ENCODE assay signal across 25 cellular contexts in the genomic region with DNA sequence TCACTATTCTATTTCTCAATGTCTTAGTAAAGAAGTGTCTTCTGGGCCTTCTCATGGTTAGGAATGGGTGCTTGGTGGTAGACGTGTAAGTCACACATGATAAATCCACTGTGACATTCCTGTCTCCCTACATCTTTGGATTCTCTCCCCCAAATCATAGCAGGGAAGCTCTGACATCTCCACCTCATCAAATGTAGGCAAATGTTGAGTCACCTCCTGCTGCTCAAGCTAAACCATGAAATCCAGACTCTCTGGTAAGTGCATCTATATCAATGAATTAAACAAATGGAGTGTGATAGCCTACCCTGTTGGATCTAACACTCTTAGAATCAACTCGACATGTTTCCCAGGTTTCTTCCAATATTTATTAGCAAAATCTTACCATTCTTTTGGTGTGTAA. TPM values are rescaled to one million over a fixed set of nuclear protein-coding genes. Genes with fewer than 3 reads are reported as not detected.
DNase-seq lines count a peak whose midpoint lies in the region; ATAC-seq, FAIRE-seq and TF ChIP-seq lines count a peak whose summit lies in the region.
"Had no signal": no experiment of that assay in that cellular context is flagged by ENCODE, and none has a peak within 500 bp of the region (broad histone marks: within the 10 kb centered on the region; RNA-seq: fewer than 3 reads in every experiment).

No MANE protein-coding gene starts in this region.

- H3K27me3 ChIP-seq in astrocyte (ENCODE audit: insufficient read depth, low read length) = no peaks in the 10 kb centered on the region
- no peaks in the 10 kb centered on the region for H3K27me3 ChIP-seq in smooth muscle cell (ENCODE audit: low read depth)
- H3K27me3 ChIP-seq: BLaER1 treated with 17β-estradiol and CSF1 and Interleukin-3, amounts not matched to agents 10 nM and 100 nM; gastroesophageal sphincter; hepatocyte; neural progenitor cell; suprapubic skin had no signal

- H3K9me3 ChIP-seq in astrocyte (ENCODE audit: insufficient read depth, low read depth, low read length) (no peaks in the 10 kb centered on the region), smooth muscle cell (replicated peaks; ENCODE audit: low read depth) (no peaks in the 10 kb centered on the region)
- H3K9me3 ChIP-seq: gastroesophageal sphincter, suprapubic skin had no signal

- H3K4me3 Mint-ChIP-seq in astrocyte (ENCODE audit: unreplicated experiment) = no peak overlapping the region
- H3K4me3 Mint-ChIP-seq: neural progenitor cell had no signal

- FAIRE-seq in astrocyte (lab: Jason Lieb, UNC) = no peak
- FAIRE-seq: GM18507 had no signal

- H3K4me1 ChIP-seq in astrocyte (ENCODE audit: insufficient read depth, low read length) (peaks cover 16% of the 10 kb centered on the region), smooth muscle cell (ENCODE audit: low read depth) (peaks cover 4% of the 10 kb centered on the region)
- H3K4me1 ChIP-seq: BLaER1 treated with 17β-estradiol and CSF1 and Interleukin-3, amounts not matched to agents 10 nM and 100 nM; Caco-2; HAP-1 had no signal

- peaks cover 4 to 14% of the 10 kb centered on the region in 2 donors for H3K36me3 Mint-ChIP-seq in activated naive CD4-positive, alpha-beta T cell treated with anti-CD3 and anti-CD28 coated beads, Interleukin-2, amount 50 U/mL, for 72 hours
- no peaks in the 10 kb centered on the region for H3K36me3 Mint-ChIP-seq in astrocyte (ENCODE audit: low read depth, unreplicated experiment)

- H3K27ac ChIP-seq in astrocyte (ENCODE audit: low read depth, low read length) (no peak overlapping the region), smooth muscle cell (ENCODE audit: low read depth) (peak overlapping the region; percentile 87)
- H3K27ac ChIP-seq: BLaER1 treated with 17β-estradiol and CSF1 and Interleukin-3, amounts not matched to agents 10 nM and 100 nM; hepatocyte; neural progenitor cell; suprapubic skin had no signal

- WGBS in smooth muscle cell (ENCODE audit: low lambda C conversion rate) = 81% methylated on average over 2 of the region's 2 CpGs

- no peak for DNase-seq in activated naive CD4-positive, alpha-beta T cell treated with anti-CD3 and anti-CD28 coated beads, Interleukin-2, amount 50 U/mL, for 72 hours (ENCODE audit: low spot score in 2 of 2)
- no peak for DNase-seq in activated naive CD4-positive, alpha-beta T cell treated with anti-CD3 and anti-CD28 coated beads, Interleukin-2, amount 50 U/mL, for 16 hours
- DNase-seq in M059J (ENCODE audit: low read depth) = peak; percentile 30
- DNase-seq in astrocyte (ENCODE audit: low read depth) = no peak
- no peak for DNase-seq in smooth muscle cell (lab: John Stamatoyannopoulos, UW; ENCODE audit: unreplicated experiment)
- DNase-seq in putamen (ENCODE audit: low spot score) = no peak
- no peak for DNase-seq in NCI-H2171 treated with DMSO at 0.1 percent for 48 hours (lab: John Stamatoyannopoulos, UW)
- DNase-seq: activated effector memory CD4-positive, alpha-beta T cell treated with Interleukin-2 at 50 U/mL for 16 hours; amygdala; Caco-2; DMS79; left cardiac atrium; NCI-H1436; OCI-M1; right cardiac atrium; Right ventricle myocardium superior had no signal

- H3K9ac ChIP-seq in astrocyte (ENCODE audit: low read length) (peak overlapping the region; percentile 12), smooth muscle cell (ENCODE audit: low read depth) (peak overlapping the region; percentile 41)
- H3K9ac ChIP-seq: BLaER1 treated with 17β-estradiol and CSF1 and Interleukin-3, amounts not matched to agents 10 nM and 100 nM; neural progenitor cell had no signal

- peaks cover 7% of the 10 kb centered on the region for H4K20me1 ChIP-seq in astrocyte (ENCODE audit: insufficient read depth, low read length)
- H4K20me1 ChIP-seq in smooth muscle cell (ENCODE audit: low read depth) = peaks cover 4% of the 10 kb centered on the region
- H4K20me1 ChIP-seq: BLaER1 treated with 17β-estradiol and CSF1 and Interleukin-3, amounts not matched to agents 10 nM and 100 nM had no signal

- H3K9me3 Mint-ChIP-seq in activated naive CD4-positive, alpha-beta T cell treated with anti-CD3 and anti-CD28 coated beads, Interleukin-2, amount 50 U/mL, for 72 hours = no peaks in the 10 kb centered on the region
- H3K9me3 Mint-ChIP-seq in astrocyte (ENCODE audit: unreplicated experiment) = peaks cover 2% of the 10 kb centered on the region

- H3K4me3 ChIP-seq in astrocyte (ENCODE audit: insufficient read depth, low read depth, low read length) (no peak overlapping the region), smooth muscle cell (no peak overlapping the region)
- H3K4me3 ChIP-seq: BLaER1 treated with 17β-estradiol and CSF1 and Interleukin-3, amounts not matched to agents 10 nM and 100 nM; coronary artery; gastroesophageal sphincter; HAP-1; hepatocyte; neural progenitor cell; suprapubic skin had no signal

- ATAC-seq in activated naive CD4-positive, alpha-beta T cell treated with anti-CD3 and anti-CD28 coated beads, Interleukin-2, amount 50 U/mL, for 72 hours = no peak
- no peak for ATAC-seq in HG03039 (IDR thresholded peaks at IDR 0.05; ENCODE audit: unreplicated experiment)

- H3K79me2 ChIP-seq in astrocyte (ENCODE audit: insufficient read depth, low read length) = no peaks in the 10 kb centered on the region
- H3K79me2 ChIP-seq in smooth muscle cell (ENCODE audit: low read depth) = no peaks in the 10 kb centered on the region
- H3K79me2 ChIP-seq: hepatocyte had no signal

- no peak overlapping the region for H2AFZ ChIP-seq in astrocyte (ENCODE audit: low read depth, low read length)
- H2AFZ ChIP-seq in smooth muscle cell (ENCODE audit: low read depth) = no peak overlapping the region
- H2AFZ ChIP-seq: hepatocyte, neural progenitor cell had no signal

- H3K4me1 Mint-ChIP-seq in astrocyte (ENCODE audit: low read depth, unreplicated experiment) = peaks cover 7% of the 10 kb centered on the region

- H3K4me2 ChIP-seq in astrocyte (ENCODE audit: low read length) (no peak overlapping the region), smooth muscle cell (no peak overlapping the region)
- H3K4me2 ChIP-seq: BLaER1 treated with 17β-estradiol and CSF1 and Interleukin-3, amounts not matched to agents 10 nM and 100 nM; hepatocyte; neural progenitor cell had no signal

- H3K27ac Mint-ChIP-seq in activated naive CD4-positive, alpha-beta T cell treated with anti-CD3 and anti-CD28 coated beads, Interleukin-2, amount 50 U/mL, for 72 hours = peak overlapping the region; percentile 84 to 85
- H3K27ac Mint-ChIP-seq in astrocyte (ENCODE audit: unreplicated experiment) = no peak overlapping the region
- H3K27ac Mint-ChIP-seq: neural progenitor cell had no signal

- TF ChIP-seq CTCF in astrocyte (IDR thresholded peaks at IDR 0.05; ENCODE audit: insufficient read depth, low read depth, low read length) = no peak
- no peak for TF ChIP-seq CTCF in smooth muscle cell (IDR thresholded peaks at IDR 0.05; ENCODE audit: borderline replicate concordance, insufficient read depth, poor library complexity, severe bottlenecking)

- peaks cover 7% of the 10 kb centered on the region for H3F3A ChIP-seq in smooth muscle cell (ENCODE audit: low read depth)

- no peaks in the 10 kb centered on the region for H3K36me3 ChIP-seq in astrocyte (ENCODE audit: insufficient read depth, low read length)
- H3K36me3 ChIP-seq in smooth muscle cell (ENCODE audit: low read depth) = no peaks in the 10 kb centered on the region
- H3K36me3 ChIP-seq: BLaER1 treated with 17β-estradiol and CSF1 and Interleukin-3, amounts not matched to agents 10 nM and 100 nM; HAP-1; neural progenitor cell; suprapubic skin had no signal

- H3K27me3 Mint-ChIP-seq in astrocyte (ENCODE audit: low read depth, unreplicated experiment) = no peaks in the 10 kb centered on the region

RNA-seq across cellular contexts. Expression of a gene that starts 42.8 kb away (rescaled TPM):
- 1,000 to 10,000 TPM; 1,604 to 1,708 TPM for total RNA-seq in activated naive CD4-positive, alpha-beta T cell treated with anti-CD3 and anti-CD28 coated beads, Interleukin-2, amount 50 U/mL, for 72 hours
- total RNA-seq in M059J (2014; rRNA removed; shearing (Covaris generic)) = 851 and 1,020 TPM in 2 replicates
- total RNA-seq in astrocyte (1,013 and 1,031 TPM in 2 replicates), smooth muscle cell (969 and 1,156 TPM in 2 replicates)
- 778 and 854 TPM in 2 replicates for polyA plus RNA-seq in smooth muscle cell

RNA-seq across cellular contexts. Expression of a gene that starts 52.8 kb away (rescaled TPM):
- total RNA-seq in activated naive CD4-positive, alpha-beta T cell treated with anti-CD3 and anti-CD28 coated beads, Interleukin-2, amount 50 U/mL, for 72 hours = 1 to 10 TPM; 2.4 to 8.4 TPM
- 7.1 and 7.7 TPM in 2 replicates for total RNA-seq in M059J (2014; rRNA removed; shearing (Covaris generic))
- total RNA-seq in astrocyte (6.5 and 6.7 TPM in 2 replicates), smooth muscle cell (5.0 and 7.8 TPM in 2 replicates)
- polyA plus RNA-seq in smooth muscle cell = 2.1 and 3.7 TPM in 2 replicates
